In the genomic region with DNA sequence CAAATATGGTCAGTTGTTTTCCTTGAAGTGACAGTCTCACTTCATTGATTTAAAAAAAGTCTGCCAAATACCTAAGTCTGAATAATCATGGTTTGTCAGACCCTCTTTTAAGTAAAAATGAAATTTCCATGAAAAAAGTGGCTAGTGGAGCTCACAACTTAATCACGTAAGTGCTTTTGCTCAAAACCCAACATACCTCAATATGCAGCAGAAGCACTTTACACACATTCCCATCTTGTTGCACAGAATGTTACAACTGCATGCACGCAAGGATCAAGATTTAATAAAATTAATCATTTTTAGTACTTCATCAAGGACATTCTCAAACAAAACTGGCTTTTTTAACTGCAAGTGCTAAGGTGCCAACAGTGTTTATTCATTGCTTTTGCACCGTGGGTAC, we compare ENCODE assay signal across 21 cellular contexts.
"Had no signal": no experiment of that assay in that cellular context is flagged by ENCODE, and none has a peak within 500 bp of the region (broad histone marks: within the 10 kb centered on the region; RNA-seq: fewer than 3 reads in every experiment).

No MANE protein-coding gene starts in this region.

- FAIRE-seq: kidney, small intestine had no signal

- H3K27ac ChIP-seq: dorsolateral prefrontal cortex, foreskin keratinocyte, gastroesophageal sphincter, heart left ventricle, hepatocyte, ovary, psoas muscle, transverse colon, vagina had no signal

- H3K27me3 ChIP-seq: dorsolateral prefrontal cortex, foreskin keratinocyte, gastroesophageal sphincter, heart left ventricle, hepatocyte, ovary, transverse colon, vagina had no signal

- H2AFZ ChIP-seq: hepatocyte had no signal

- ATAC-seq: foreskin keratinocyte; gastroesophageal sphincter; heart left ventricle; left lobe of liver; natural killer cell; psoas muscle; right cardiac atrium; stimulated activated naive B cell treated with anti-CD40 and anti-IgM and Interleukin-4, amounts not matched to agents 10 μg/mL and 1 μg/mL and 100 μg/mL, for 72 hours had no signal

- DNase-seq: dorsolateral prefrontal cortex; effector CD4-positive, alpha-beta T cell; foreskin keratinocyte; heart left ventricle; kidney; natural killer cell; occipital lobe; ovary; posterior cingulate gyrus; psoas muscle; right cardiac atrium; small intestine; stimulated activated CD4-positive, alpha-beta T cell treated with anti-CD3 and anti-CD28 coated beads, Interleukin-15, amount 100 ng/mL, for 24 hours; stimulated activated CD4-positive, alpha-beta T cell treated with anti-CD3 and anti-CD28 coated beads, Interleukin-2, amount 100 ng/mL, for 48 hours; stimulated activated naive B cell treated with anti-CD40 and anti-IgM and Interleukin-4, amounts not matched to agents 10 μg/mL and 1 μg/mL and 100 μg/mL, for 72 hours; transverse colon had no signal

- H3K4me2 ChIP-seq: hepatocyte had no signal

- H3K9me3 ChIP-seq: ovary, vagina had no signal

- H3K36me3 ChIP-seq: gastroesophageal sphincter, heart left ventricle, ovary, transverse colon, vagina had no signal

- H3K4me3 ChIP-seq: dorsolateral prefrontal cortex, gastroesophageal sphincter, heart left ventricle, hepatocyte, lung, ovary, psoas muscle, transverse colon, vagina had no signal

- H3K4me1 ChIP-seq: foreskin keratinocyte, gastroesophageal sphincter, heart left ventricle, psoas muscle, vagina had no signal
